8 cellular contexts compared by ENCODE assay signal in the genomic region with DNA sequence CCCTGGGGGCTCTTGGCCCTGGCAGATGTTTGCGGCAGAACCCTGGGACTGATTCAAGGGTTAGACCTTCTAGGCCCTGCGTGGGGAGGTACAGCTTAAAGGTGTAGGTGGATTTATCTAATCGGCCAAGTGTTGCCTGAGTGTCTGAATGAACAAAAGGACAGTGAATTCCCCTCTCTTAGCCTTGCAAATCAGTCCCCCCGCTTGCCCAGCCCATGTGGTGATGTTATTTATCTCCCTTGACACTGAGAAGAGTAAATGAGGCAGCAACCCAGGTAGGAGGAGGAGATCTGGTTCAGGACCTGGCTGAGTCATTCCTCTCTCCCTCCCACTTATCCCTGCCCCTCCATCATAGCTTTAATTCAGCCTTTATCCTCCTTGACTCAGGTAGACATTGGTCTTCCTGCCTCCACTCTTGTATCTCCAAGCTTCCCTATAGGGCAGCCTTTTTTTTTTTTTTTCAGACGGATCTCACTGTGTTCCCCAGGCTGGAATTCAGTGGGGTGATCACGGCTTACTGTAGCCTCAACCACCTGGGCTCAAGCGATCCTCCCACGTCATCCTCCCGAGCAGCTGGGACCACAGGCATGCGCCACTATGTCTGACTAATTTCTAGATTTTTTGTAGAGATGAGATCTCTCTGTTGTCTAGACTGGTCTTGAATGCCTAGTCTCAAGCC. TPM values are rescaled to one million over a fixed set of nuclear protein-coding genes. Genes with fewer than 3 reads are reported as not detected.
DNase-seq lines count a peak whose midpoint lies in the region; ATAC-seq and TF ChIP-seq lines count a peak whose summit lies in the region.

No MANE protein-coding gene starts in this region.

- intact Hi-C loops in mucosa of descending colon (cut with DNase I, micrococcal nuclease): no loop called here

- H3K36me3 ChIP-seq in mucosa of descending colon (ENCODE audit: low read depth): no peaks in the 10 kb centered on the region

- H3K4me3 ChIP-seq in mucosa of descending colon: no peak overlapping the region

- TF ChIP-seq CTCF in mucosa of descending colon (IDR thresholded peaks at IDR 0.05): no peak

- no peaks in the 10 kb centered on the region for H3K9me3 ChIP-seq in mucosa of descending colon

- DNase-seq in activated CD4-positive, alpha-beta T cell treated with anti-CD3 and anti-CD28 coated beads for 48 hours: peak; percentile 61
- no peak for DNase-seq in activated CD4-positive, alpha-beta T cell treated with anti-CD3 and anti-CD28 coated beads, Interleukin-2, amount 50 U/mL, for 4 hours
- DNase-seq in SW480 (ENCODE audit: low spot score) (peak; percentile 92), renal cortical epithelial cell (ENCODE audit: low read depth) (peak; percentile 25), mucosa of descending colon (no peak)

- no peaks in the 10 kb centered on the region for H3K4me1 ChIP-seq in mucosa of descending colon (ENCODE audit: low read depth)

- ATAC-seq in HG02884 (IDR thresholded peaks at IDR 0.05; ENCODE audit: unreplicated experiment) (peak; percentile 85), HG03139 (IDR thresholded peaks at IDR 0.05; ENCODE audit: unreplicated experiment) (no peak), HG03097 (IDR thresholded peaks at IDR 0.05; ENCODE audit: low FRiP score, unreplicated experiment) (no peak), mucosa of descending colon (no peak)

RNA-seq across cellular contexts. Expression of a gene that starts 54.7 kb away (rescaled TPM):
- 15.3 and 23.4 TPM in 2 replicates for total RNA-seq in renal cortical epithelial cell
- 10 to 100 TPM; 17.3 to 30.2 (median 24.4) TPM for total RNA-seq in mucosa of descending colon

Comparison
In these comparisons a context has a peak if more than half of its experiments do, and no peak if none do; other contexts are left out.
1. DNase-seq: peak in activated CD4-positive, alpha-beta T cell treated with anti-CD3 and anti-CD28 coated beads for 48 hours (single experiment), SW480 (single experiment) and renal cortical epithelial cell (single experiment); none in activated CD4-positive, alpha-beta T cell treated with anti-CD3 and anti-CD28 coated beads, Interleukin-2, amount 50 U/mL, for 4 hours (0 of 2) and mucosa of descending colon (0 of 3).